In the genomic region with DNA sequence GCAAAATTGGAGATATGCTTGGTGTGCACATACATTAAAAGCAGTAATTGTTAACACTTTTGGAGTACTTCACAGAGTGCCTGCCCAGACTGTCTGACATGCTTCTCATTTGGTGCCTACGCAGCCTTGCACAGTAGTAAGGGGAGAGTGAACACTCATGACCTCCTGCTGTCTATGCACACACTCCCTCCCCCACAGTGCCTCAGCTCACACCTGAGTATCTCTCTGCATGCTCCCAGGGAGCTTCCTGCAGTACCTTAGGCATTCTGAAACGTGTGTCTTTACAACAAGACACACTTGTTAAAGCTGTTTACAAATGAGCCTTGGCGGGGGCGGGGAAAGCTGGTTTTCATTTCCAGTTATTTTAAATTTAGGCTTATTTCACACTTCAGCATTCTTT, we compare ENCODE assay signal across 12 cellular contexts. TPM values are rescaled to one million over a fixed set of nuclear protein-coding genes. Genes with fewer than 3 reads are reported as not detected.
DNase-seq lines count a peak whose midpoint lies in the region; ATAC-seq, FAIRE-seq and TF ChIP-seq lines count a peak whose summit lies in the region.
"Had no signal": no experiment of that assay in that cellular context is flagged by ENCODE, and none has a peak within 500 bp of the region (broad histone marks: within the 10 kb centered on the region; RNA-seq: fewer than 3 reads in every experiment).

No MANE protein-coding gene starts in this region.

- in situ Hi-C loops in K562 (cut with MboI) = loop anchor here (25.0 kb wide), 1 partner anchor 896 kb away; no protein-coding TSS in a partner anchor

- no peaks in the 10 kb centered on the region for H3K36me3 Mint-ChIP-seq in activated CD4-positive, alpha-beta memory T cell treated with anti-CD3 and anti-CD28 coated beads for 36 hours
- peaks cover 2% of the 10 kb centered on the region for H3K36me3 Mint-ChIP-seq in activated CD4-positive, alpha-beta memory T cell treated with anti-CD3 and anti-CD28 coated beads, Interleukin-2, amount 10 ng/mL, durations not matched to agents 7 days and 5 days (ENCODE audit: low read depth)
- peaks cover 3% of the 10 kb centered on the region for H3K36me3 Mint-ChIP-seq in IgD-negative memory B cell

- H3K9me3 ChIP-seq in K562 (replicated peaks; ENCODE audit: control insufficient read depth, insufficient read depth, low read depth, low read length) (no peaks in the 10 kb centered on the region), spleen (no peaks in the 10 kb centered on the region)
- H3K9me3 ChIP-seq: prostate gland, thoracic aorta had no signal

- H3K36me3 ChIP-seq in K562 (ENCODE audit: control insufficient read depth, insufficient read depth, low read length) (no peaks in the 10 kb centered on the region), spleen (no peaks in the 10 kb centered on the region)
- H3K36me3 ChIP-seq: prostate gland, thoracic aorta had no signal

- H4K20me1 ChIP-seq in K562 (replicated peaks; ENCODE audit: control insufficient read depth, insufficient read depth, low read length) = peaks cover 13% of the 10 kb centered on the region

- CTCF ChIA-PET in activated CD4-positive, alpha-beta memory T cell treated with anti-CD3 and anti-CD28 coated beads for 36 hours (lab: Charles Lee) = interaction anchor here (0.8 to 11.8 kb wide), 5 partner anchors 8 to 561 kb away, joined by 3 to 172 read pairs (median 4); no protein-coding TSS in a partner anchor
- CTCF ChIA-PET in activated CD4-positive, alpha-beta memory T cell treated with anti-CD3 and anti-CD28 coated beads, Interleukin-2, amount 10 ng/mL, durations not matched to agents 7 days and 5 days (lab: Charles Lee) = interaction anchor here (1.1 to 10.2 kb wide), 2 partner anchors 563 to 897 kb away, joined by 5 to 161 read pairs; no protein-coding TSS in a partner anchor
- CTCF ChIA-PET in K562 (lab: Yijun Ruan, JAX; ENCODE audit: low intra/inter-chr PET ratio) = no interaction called here

- no peak for TF ChIP-seq RAD21 in K562 (CRISPR knock-in tag; conservative IDR thresholded peaks at IDR 0.05 in 1 of 2, IDR thresholded peaks at IDR 0.05 in 1 of 2)

- H3K27ac ChIP-seq in K562 (ENCODE audit: extremely low read depth, low read depth, low read length) = no peak overlapping the region
- H3K27ac ChIP-seq in spleen = peak overlapping the region in 4 of 8 donors; percentile 4 to 66 (median 12)
- H3K27ac ChIP-seq: prostate gland, thoracic aorta had no signal

- no peaks in the 10 kb centered on the region for H3K9me1 ChIP-seq in K562 (ENCODE audit: control insufficient read depth, insufficient read depth, low read length)

- no peaks in the 10 kb centered on the region for H3K27me3 Mint-ChIP-seq in activated CD4-positive, alpha-beta memory T cell treated with anti-CD3 and anti-CD28 coated beads for 36 hours
- H3K27me3 Mint-ChIP-seq in activated CD4-positive, alpha-beta memory T cell treated with anti-CD3 and anti-CD28 coated beads, Interleukin-2, amount 10 ng/mL, durations not matched to agents 7 days and 5 days = no peaks in the 10 kb centered on the region
- H3K27me3 Mint-ChIP-seq in IgD-negative memory B cell = no peaks in the 10 kb centered on the region

- 71% methylated on average over 4 of the region's 4 CpGs for WGBS in K562 (ENCODE audit: insufficient coverage, low coverage, missing lambda C conversion rate)
- 69 to 78% (median 70%) methylated on average over 4 of the region's 4 CpGs for WGBS in spleen, 5 donors

- no peak overlapping the region for H2AFZ ChIP-seq in K562 (ENCODE audit: low read depth, low read length)

- H3K4me1 ChIP-seq in K562 (replicated peaks in 1 of 2; ENCODE audit: control insufficient read depth in 2 of 2, insufficient read depth in 2 of 2, low read length in 2 of 2) = peaks cover 5 to 22% of the 10 kb centered on the region in 2 experiments
- H3K4me1 ChIP-seq in spleen = peaks cover 80 to 100% (median 98%) of the 10 kb centered on the region in 6 donors
- H3K4me1 ChIP-seq: prostate gland had no signal

- peaks cover 89% of the 10 kb centered on the region for H3K4me1 Mint-ChIP-seq in activated CD4-positive, alpha-beta memory T cell treated with anti-CD3 and anti-CD28 coated beads for 36 hours (ENCODE audit: low read depth)
- peaks cover 82% of the 10 kb centered on the region for H3K4me1 Mint-ChIP-seq in activated CD4-positive, alpha-beta memory T cell treated with anti-CD3 and anti-CD28 coated beads, Interleukin-2, amount 10 ng/mL, durations not matched to agents 7 days and 5 days
- peaks cover 75 to 90% (median 82%) of the 10 kb centered on the region in 3 donors for H3K4me1 Mint-ChIP-seq in IgD-negative memory B cell

- peak overlapping the region in 1 of 2 experiments; percentile 37; a peak in 1 of 4 replicates for H3K9ac ChIP-seq in K562 (ENCODE audit: insufficient read depth in 1 of 2, low read depth in 2 of 2, low read length in 2 of 2)

- no peak overlapping the region for H3K4me2 ChIP-seq in K562 (ENCODE audit: insufficient read depth, low read length)

- ATAC-seq in K562 = peak; percentile 32; the same call in 2 of the 3 replicates
- no peak for ATAC-seq in GM21367 (IDR thresholded peaks at IDR 0.05; ENCODE audit: unreplicated experiment)
- ATAC-seq in HG03280 (IDR thresholded peaks at IDR 0.05; ENCODE audit: unreplicated experiment) = no peak

- H3K4me3 Mint-ChIP-seq in activated CD4-positive, alpha-beta memory T cell treated with anti-CD3 and anti-CD28 coated beads for 36 hours = no peak overlapping the region
- H3K4me3 Mint-ChIP-seq in activated CD4-positive, alpha-beta memory T cell treated with anti-CD3 and anti-CD28 coated beads, Interleukin-2, amount 10 ng/mL, durations not matched to agents 7 days and 5 days = no peak overlapping the region
- H3K4me3 Mint-ChIP-seq in IgD-negative memory B cell = peak overlapping the region; percentile 15 to 80 (median 24)

- POLR2A ChIA-PET in activated CD4-positive, alpha-beta memory T cell treated with anti-CD3 and anti-CD28 coated beads for 36 hours (lab: Charles Lee) = no interaction called here
- POLR2A ChIA-PET in activated CD4-positive, alpha-beta memory T cell treated with anti-CD3 and anti-CD28 coated beads, Interleukin-2, amount 10 ng/mL, durations not matched to agents 7 days and 5 days (lab: Charles Lee) = interaction anchor here (1.0 kb wide), 1 partner anchor 134 kb away, joined by 3 read pairs; no protein-coding TSS in a partner anchor
- POLR2A ChIA-PET in K562 (lab: Yijun Ruan, JAX) = interaction anchor here (1.0 kb wide), 1 partner anchor 9 kb away, joined by 3 read pairs; no protein-coding TSS in a partner anchor

- BruUV-seq in K562 (replicated peaks; lab: Mats Ljungman, UMichigan) = no TSS peak

- intact Hi-C loops in activated CD4-positive, alpha-beta memory T cell treated with anti-CD3 and anti-CD28 coated beads for 36 hours (cut with micrococcal nuclease) = no loop called here
- intact Hi-C loops in K562 (cut with micrococcal nuclease) (no loop called here), spleen (cut with DNase I; ENCODE audit: low total_unique reads) (no loop called here)

- H3K27ac Mint-ChIP-seq in activated CD4-positive, alpha-beta memory T cell treated with anti-CD3 and anti-CD28 coated beads for 36 hours = peak overlapping the region; percentile 55
- H3K27ac Mint-ChIP-seq in activated CD4-positive, alpha-beta memory T cell treated with anti-CD3 and anti-CD28 coated beads, Interleukin-2, amount 10 ng/mL, durations not matched to agents 7 days and 5 days = no peak overlapping the region
- H3K27ac Mint-ChIP-seq in IgD-negative memory B cell = peak overlapping the region; percentile 78 to 91 (median 84)

- FAIRE-seq in K562 (lab: Jason Lieb, UNC) = no peak

- H3K9me3 Mint-ChIP-seq in activated CD4-positive, alpha-beta memory T cell treated with anti-CD3 and anti-CD28 coated beads for 36 hours = no peaks in the 10 kb centered on the region
- no peaks in the 10 kb centered on the region for H3K9me3 Mint-ChIP-seq in activated CD4-positive, alpha-beta memory T cell treated with anti-CD3 and anti-CD28 coated beads, Interleukin-2, amount 10 ng/mL, durations not matched to agents 7 days and 5 days
- no peaks in the 10 kb centered on the region for H3K9me3 Mint-ChIP-seq in IgD-negative memory B cell

- no peak for TF ChIP-seq CTCF in K562 (IDR thresholded peaks at IDR 0.05 in 2 of 3, conservative IDR thresholded peaks at IDR 0.05 in 1 of 3; ENCODE audit: insufficient read depth in 2 of 3, low read depth in 1 of 3, low read length in 3 of 3)
- TF ChIP-seq CTCF in spleen (IDR thresholded peaks at IDR 0.05 in 8 of 11, conservative IDR thresholded peaks at IDR 0.05 in 3 of 11) = no peak

- TF ChIP-seq POLR2A in K562 (conservative IDR thresholded peaks at IDR 0.05) (no peak), spleen (IDR thresholded peaks at IDR 0.05) (no peak)

- H3K4me3 ChIP-seq in K562 = no peak overlapping the region
- no peak overlapping the region for H3K4me3 ChIP-seq in spleen
- H3K4me3 ChIP-seq: prostate gland, thoracic aorta had no signal

- H3K27me3 ChIP-seq in K562 (ENCODE audit: control insufficient read depth in 2 of 2, insufficient read depth in 2 of 2, low read length in 2 of 2) (no peaks in the 10 kb centered on the region), spleen (replicated peaks in 1 of 7) (no peaks in the 10 kb centered on the region)

- H3K79me2 ChIP-seq in K562 (ENCODE audit: control insufficient read depth, insufficient read depth, low read length) = peaks cover 70% of the 10 kb centered on the region

- TF ChIP-seq EP300 in K562 (IDR thresholded peaks at IDR 0.05; ENCODE audit: low read length) = no peak

- DNase-seq in activated CD4-positive, alpha-beta memory T cell treated with anti-CD3 and anti-CD28 coated beads for 36 hours = peak; percentile 55
- no peak for DNase-seq in activated CD4-positive, alpha-beta memory T cell treated with anti-CD3 and anti-CD28 coated beads, Interleukin-2, amount 10 ng/mL, durations not matched to agents 7 days and 5 days
- DNase-seq in K562 (ENCODE audit: extremely low read depth in 1 of 4, low spot score in 3 of 4) (no peak), spleen (peak; percentile 55), NCI-H1694 treated with DMSO at 0.1 percent for 48 hours (lab: John Stamatoyannopoulos, UW) (no peak)
- DNase-seq: GF-D8, NCI-H774 had no signal

RNA-seq across cellular contexts. Expression of gene MAP3K1, which starts 18.0 kb away (rescaled TPM):
- 10 to 100 TPM; 20.5 to 20.6 TPM for total RNA-seq in activated CD4-positive, alpha-beta memory T cell treated with anti-CD3 and anti-CD28 coated beads for 36 hours
- 10 to 100 TPM; 47.5 to 49.5 TPM for total RNA-seq in activated CD4-positive, alpha-beta memory T cell treated with anti-CD3 and anti-CD28 coated beads, Interleukin-2, amount 10 ng/mL, durations not matched to agents 7 days and 5 days
- polyA plus RNA-seq in IgD-negative memory B cell = 69.8 TPM
- total RNA-seq in K562 (2011; cell fraction: chromatin; rRNA removed; ENCODE audit: low replicate concordance) = 6.2 and 19.0 TPM in 2 replicates
- 4.0 and 5.5 TPM in 2 replicates for total RNA-seq in K562 (2011; cell fraction: nucleolus; rRNA removed)
- 8.2 and 9.7 TPM in 2 replicates for total RNA-seq in K562 (2011; cell fraction: nucleoplasm; rRNA removed)
- total RNA-seq in K562 (2014; rRNA removed) = 7.0 and 8.4 TPM in 2 replicates
- 13.7 and 14.7 TPM in 2 replicates for total RNA-seq in K562 (2014; rRNA removed; fragmentation: Illumina TruSeq; extraction: Trizol)
- total RNA-seq in K562 (2015; rRNA removed; fragmentation: Illumina TruSeq; extraction: Trizol) = 13.5 and 13.9 TPM in 2 replicates
- 9.9 and 10.7 TPM in 2 replicates for total RNA-seq in K562 (2021)
- polyA plus RNA-seq in K562 (2011; rRNA removed) = 9.7 and 11.1 TPM in 2 replicates
- 2.5 and 5.2 TPM in 2 replicates for polyA plus RNA-seq in K562 (2011; cell fraction: cytosol; rRNA removed)
- polyA plus RNA-seq in K562 (2011; cell fraction: nucleus; rRNA removed) = 8.4 and 11.7 TPM in 2 replicates
- polyA plus RNA-seq in K562 (2012) = 5.0 TPM in 2 replicates
- 6.7 and 7.5 TPM in 2 replicates for polyA plus RNA-seq in K562 (2014; fragmentation: Illumina TruSeq; extraction: Trizol)
- 1 to 10 TPM; 3.9 to 6.9 TPM for polyA plus RNA-seq in K562 (2014; fragmentation: Nextera tagmentation; extraction: Ambion mirVana)
- 4.7 and 4.9 TPM in 2 replicates for polyA plus RNA-seq in K562 (2014; rRNA removed)
- 31.1 and 33.0 TPM in 2 replicates for polyA minus RNA-seq in K562 (2011; rRNA and poly(A)+ RNA removed)
- polyA minus RNA-seq in K562 (2011; cell fraction: cytosol; rRNA and poly(A)+ RNA removed) = 9.0 and 11.6 TPM in 2 replicates
- 8.8 and 15.7 TPM in 2 replicates for polyA minus RNA-seq in K562 (2011; cell fraction: nucleus; rRNA and poly(A)+ RNA removed)
- 10 to 100 TPM; 57.3 to 85.4 (median 73.6) TPM for total RNA-seq in spleen
- 10 to 100 TPM; 24.7 to 35.4 (median 27.6) TPM for polyA plus RNA-seq in spleen

Comparison
In these comparisons a context has a peak if more than half of its experiments do, and no peak if none do; other contexts are left out.
1. DNase-seq: peak in activated CD4-positive, alpha-beta memory T cell treated with anti-CD3 and anti-CD28 coated beads for 36 hours (single experiment) and spleen (single experiment); none in activated CD4-positive, alpha-beta memory T cell treated with anti-CD3 and anti-CD28 coated beads, Interleukin-2, amount 10 ng/mL, durations not matched to agents 7 days and 5 days (single experiment), K562 (0 of 4) and NCI-H1694 treated with DMSO at 0.1 percent for 48 hours (single experiment).
2. H3K4me3 Mint-ChIP-seq: peak in IgD-negative memory B cell (4 of 4); none in activated CD4-positive, alpha-beta memory T cell treated with anti-CD3 and anti-CD28 coated beads for 36 hours (single experiment) and activated CD4-positive, alpha-beta memory T cell treated with anti-CD3 and anti-CD28 coated beads, Interleukin-2, amount 10 ng/mL, durations not matched to agents 7 days and 5 days (single experiment).